12 cellular contexts compared by ENCODE assay signal in the genomic region with DNA sequence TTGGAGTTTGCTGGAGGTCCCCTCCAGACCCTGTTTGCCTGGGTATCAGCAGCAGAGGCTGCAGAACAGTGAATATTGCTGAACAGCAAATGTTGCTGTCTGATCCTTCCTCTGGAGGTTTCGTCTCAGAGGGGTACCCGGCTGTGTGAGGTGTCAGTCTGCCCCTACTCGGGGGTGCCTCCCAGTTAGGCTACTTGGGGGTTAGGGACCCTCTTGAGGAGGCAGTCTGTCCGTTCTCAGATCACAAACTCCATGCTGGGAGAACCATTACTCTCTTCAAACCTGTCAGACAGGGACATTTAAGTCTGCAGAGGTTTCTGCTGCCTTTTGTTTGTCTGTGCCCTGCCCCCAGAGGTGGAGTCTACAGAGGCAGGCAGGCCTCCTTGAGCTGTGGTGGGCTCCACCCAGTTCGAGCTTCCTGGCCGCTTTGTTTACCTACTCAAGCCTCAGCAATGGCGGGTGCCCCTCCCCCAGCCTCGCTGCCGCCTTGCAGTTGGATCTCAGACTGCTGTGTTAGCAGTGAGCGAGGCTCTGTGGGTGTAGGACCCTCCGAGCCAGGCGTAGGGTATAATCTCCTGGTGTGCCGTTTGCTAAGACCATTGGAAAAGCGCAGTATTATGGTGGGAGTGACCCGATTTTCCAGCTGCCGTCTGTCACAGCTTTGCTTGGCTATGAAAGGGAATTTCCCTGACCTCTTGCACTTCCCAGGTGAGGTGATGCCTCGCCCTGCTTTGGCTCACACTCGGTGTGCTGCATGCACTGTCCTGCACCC. TPM values are rescaled to one million over a fixed set of nuclear protein-coding genes. Genes with fewer than 3 reads are reported as not detected.
A peak's percentile ranks its signal among the peaks of the same experiment; 100 is the strongest.
DNase-seq lines count a peak whose midpoint lies in the region; ATAC-seq, FAIRE-seq and TF ChIP-seq lines count a peak whose summit lies in the region.
"Not testable (repeated sequence)": the region's sequence is repeated elsewhere in the genome, so short reads cannot be mapped to it uniquely, and the experiment has no call there.
"Had no signal": no experiment of that assay in that cellular context is flagged by ENCODE, and none has a peak within 500 bp of the region (broad histone marks: within the 10 kb centered on the region; RNA-seq: fewer than 3 reads in every experiment).

No MANE protein-coding gene starts in this region.

- under 1% methylated on average over 13 of the region's 18 CpGs for WGBS in K562 (ENCODE audit: insufficient coverage, low coverage, missing lambda C conversion rate)
- 55 to 63% methylated on average over 16 to 18 of the region's 18 CpGs for WGBS in heart right ventricle, 2 donors

- not testable (repeated sequence) for H3K4me1 ChIP-seq in DND-41 (ENCODE audit: insufficient read depth, low read length); HUES6 (ENCODE audit: control insufficient read depth, insufficient read depth, low read length); NT2/D1 (ENCODE audit: insufficient read depth, insufficient read length); K562 (replicated peaks in 1 of 2; ENCODE audit: control insufficient read depth in 2 of 2, insufficient read depth in 2 of 2, low read length in 2 of 2); iPS-18a (ENCODE audit: control insufficient read depth, low read depth, low read length)
- H3K4me1 ChIP-seq in heart right ventricle (peaks cover 0 to 12% (median 0%) of the 10 kb centered on the region in 9 donors), neural progenitor cell (peaks cover 14% of the 10 kb centered on the region)

- H3K9me3 Mint-ChIP-seq in neural progenitor cell, result peaks cover 15% of the 10 kb centered on the region

- not testable (repeated sequence) for H3K27me3 Mint-ChIP-seq in neural progenitor cell (ENCODE audit: insufficient read depth, low read depth)

- not testable (repeated sequence) for BruUV-seq in K562 (replicated peaks; lab: Mats Ljungman, UMichigan)

- CTCF ChIA-PET in K562 (lab: Yijun Ruan, JAX; ENCODE audit: low intra/inter-chr PET ratio), result not testable (repeated sequence)

- not testable (repeated sequence) for H3K36me3 Mint-ChIP-seq in neural progenitor cell

- H3K9me1 ChIP-seq in K562 (ENCODE audit: control insufficient read depth, insufficient read depth, low read length), result not testable (repeated sequence)

- TF ChIP-seq RAD21 in K562 (CRISPR knock-in tag; conservative IDR thresholded peaks at IDR 0.05 in 1 of 2, IDR thresholded peaks at IDR 0.05 in 1 of 2), result not testable (repeated sequence)

- H3K27ac ChIP-seq in DND-41 (ENCODE audit: low read length); HUES6 (ENCODE audit: low read depth, low read length); K562 (ENCODE audit: extremely low read depth, low read depth, low read length); iPS-18a (ENCODE audit: low read length); neural progenitor cell: not testable (repeated sequence)
- peak overlapping the region in 7 of 10 donors; percentile 16 to 76 (median 49) for H3K27ac ChIP-seq in heart right ventricle

- not testable (repeated sequence) for H2AFZ ChIP-seq in DND-41 (ENCODE audit: low read depth, low read length)
- peak overlapping the region; percentile 65; the same call in 1 of the 2 replicates for H2AFZ ChIP-seq in K562 (ENCODE audit: low read depth, low read length)
- peak overlapping the region; percentile 85 for H2AFZ ChIP-seq in neural progenitor cell (replicated peaks)

- not testable (repeated sequence) for H3K36me3 ChIP-seq in DND-41 (ENCODE audit: insufficient read depth, low read length); HUES6 (ENCODE audit: control insufficient read depth, insufficient read depth, low read length); NT2/D1 (ENCODE audit: insufficient read depth, insufficient read length, low read length); K562 (ENCODE audit: control insufficient read depth, insufficient read depth, low read length); heart right ventricle; iPS-18a (ENCODE audit: control insufficient read depth, low read depth, low read length); neural progenitor cell

- peak; percentile 14 for DNase-seq in DND-41
- DNase-seq in NT2/D1 (ENCODE audit: low read depth, low spot score); K562 (ENCODE audit: extremely low read depth in 1 of 4, low spot score in 3 of 4); heart right ventricle: not testable (repeated sequence)
- DNase-seq in neural progenitor cell (ENCODE audit: low spot score), result peak; percentile 24

- H3F3A ChIP-seq in neural progenitor cell (ENCODE audit: low read depth), result not testable (repeated sequence)

- not testable (repeated sequence) for H3K9me3 ChIP-seq in DND-41 (ENCODE audit: insufficient read depth, low read length, severe bottlenecking); HUES6 (ENCODE audit: control insufficient read depth, insufficient read depth, low read depth, low read length); NT2/D1 (ENCODE audit: insufficient read depth, low read length); K562 (replicated peaks; ENCODE audit: control insufficient read depth, insufficient read depth, low read depth, low read length); heart right ventricle; iPS-18a (ENCODE audit: control insufficient read depth, low read depth, low read length); neural progenitor cell (ENCODE audit: low read depth)

- not testable (repeated sequence) for TF ChIP-seq POLR2A in K562 (conservative IDR thresholded peaks at IDR 0.05)

- ATAC-seq in DND-41 (ENCODE audit: insufficient read depth, low read depth); K562; heart right ventricle: not testable (repeated sequence)

- not testable (repeated sequence) for FAIRE-seq in K562 (lab: Jason Lieb, UNC)

- in situ Hi-C loops in K562 (cut with MboI), result not testable (repeated sequence)

- peak overlapping the region; percentile 87 for H3K27ac Mint-ChIP-seq in neural progenitor cell

- POLR2A ChIA-PET in K562 (lab: Yijun Ruan, JAX), result not testable (repeated sequence)

- H3K4me3 ChIP-seq in DND-41 (ENCODE audit: low read depth in 1 of 2, low read length in 2 of 2); K562: not testable (repeated sequence)
- H3K4me3 ChIP-seq in HUES6 (ENCODE audit: low read depth, low read length), result peak overlapping the region; percentile 60
- peak overlapping the region; percentile 24 for H3K4me3 ChIP-seq in NT2/D1 (ENCODE audit: insufficient read length, low read depth)
- peak overlapping the region in 4 of 10 donors; percentile 14 to 28 (median 21) for H3K4me3 ChIP-seq in heart right ventricle
- H3K4me3 ChIP-seq in iPS-18a (ENCODE audit: low read length), result peak overlapping the region; percentile 49
- peak overlapping the region; percentile 25 for H3K4me3 ChIP-seq in neural progenitor cell

- H3K27me3 ChIP-seq in DND-41 (ENCODE audit: insufficient read depth, low read length, poor library complexity); HUES6 (ENCODE audit: control insufficient read depth, insufficient read depth, low read length); NT2/D1 (ENCODE audit: insufficient read depth, insufficient read length); K562 (ENCODE audit: control insufficient read depth in 2 of 2, insufficient read depth in 2 of 2, low read length in 2 of 2); heart right ventricle; neural progenitor cell: not testable (repeated sequence)
- peaks cover 30% of the 10 kb centered on the region for H3K27me3 ChIP-seq in iPS-18a (ENCODE audit: control insufficient read depth, insufficient read depth, low read length)

- not testable (repeated sequence) for TF ChIP-seq CTCF in DND-41 (IDR thresholded peaks at IDR 0.05; ENCODE audit: borderline replicate concordance, extremely low read depth, low read length, poor library complexity, severe bottlenecking); K562 (IDR thresholded peaks at IDR 0.05 in 2 of 3, conservative IDR thresholded peaks at IDR 0.05 in 1 of 3; ENCODE audit: insufficient read depth in 2 of 3, low read depth in 1 of 3, low read length in 3 of 3); heart right ventricle (IDR thresholded peaks at IDR 0.05); neural progenitor cell (IDR thresholded peaks at IDR 0.05)

- H4K20me1 ChIP-seq in DND-41 (ENCODE audit: insufficient read depth, low read length); K562 (replicated peaks; ENCODE audit: control insufficient read depth, insufficient read depth, low read length); neural progenitor cell (ENCODE audit: low read depth): not testable (repeated sequence)

- not testable (repeated sequence) for H3K4me2 ChIP-seq in DND-41 (ENCODE audit: insufficient read depth, low read length); K562 (ENCODE audit: insufficient read depth, low read length)
- peak overlapping the region; percentile 68 for H3K4me2 ChIP-seq in neural progenitor cell

- TF ChIP-seq EP300 in K562 (IDR thresholded peaks at IDR 0.05; ENCODE audit: low read length), result not testable (repeated sequence)

- peaks cover 12% of the 10 kb centered on the region for H3K4me1 Mint-ChIP-seq in neural progenitor cell

- intact Hi-C loops in K562 (cut with micrococcal nuclease); heart right ventricle (cut with DNase I): not testable (repeated sequence)

- not testable (repeated sequence) for H3K9ac ChIP-seq in DND-41 (ENCODE audit: low read depth, low read length); NT2/D1 (ENCODE audit: insufficient read length, low read depth); K562 (ENCODE audit: insufficient read depth in 1 of 2, low read depth in 2 of 2, low read length in 2 of 2); neural progenitor cell
- peak overlapping the region; percentile 46 for H3K9ac ChIP-seq in HUES6 (ENCODE audit: low read length)
- peak overlapping the region; percentile 13 for H3K9ac ChIP-seq in iPS-18a (ENCODE audit: low read length)

- H3K79me2 ChIP-seq in DND-41 (ENCODE audit: insufficient read depth, low read length); K562 (ENCODE audit: control insufficient read depth, insufficient read depth, low read length); neural progenitor cell (ENCODE audit: low read depth): not testable (repeated sequence)

- peak overlapping the region; percentile 55 for H3K4me3 Mint-ChIP-seq in neural progenitor cell

RNA-seq across cellular contexts. Expression of a gene that starts 25.1 kb away (rescaled TPM):
- not detected in 2 replicates for total RNA-seq in K562 (2011; cell fraction: chromatin; rRNA removed; ENCODE audit: low replicate concordance)
- total RNA-seq in K562 (2011; cell fraction: nucleolus; rRNA removed), result not detected in 2 replicates
- total RNA-seq in K562 (2011; cell fraction: nucleoplasm; rRNA removed), result not detected in 2 replicates
- total RNA-seq in K562 (2014; rRNA removed) (not detected in 2 replicates), K562 (2014; rRNA removed; fragmentation: Illumina TruSeq; extraction: Trizol) (not detected in 2 replicates), K562 (2015; rRNA removed; fragmentation: Illumina TruSeq; extraction: Trizol) (not detected in 2 replicates), K562 (2021) (not detected in 2 replicates), heart right ventricle (10 to 100 TPM in 2 of 10 donors, 1 to 10 TPM in 7, under 1 TPM in 1; 0.85 to 16.1 (median 5.1) TPM), neural progenitor cell (ENCODE audit: low replicate concordance) (not detected in 2 replicates)
- polyA plus RNA-seq in K562 (2011; rRNA removed) (not detected in 2 replicates), K562 (2014; fragmentation: Illumina TruSeq; extraction: Trizol) (not detected in 2 replicates), K562 (2014; fragmentation: Nextera tagmentation; extraction: Ambion mirVana) (not detected), K562 (2014; rRNA removed) (not detected in 2 replicates), heart right ventricle (10 to 100 TPM in 1 of 2 donors, 1 to 10 TPM in 1; 8.0 to 22.1 TPM)
- not detected in 2 replicates for polyA plus RNA-seq in K562 (2011; cell fraction: cytosol; rRNA removed)
- polyA plus RNA-seq in K562 (2011; cell fraction: nucleus; rRNA removed), result not detected in 2 replicates
- not detected in 2 replicates for polyA plus RNA-seq in K562 (2012)
- not detected in 2 replicates for polyA minus RNA-seq in K562 (2011; rRNA and poly(A)+ RNA removed)
- not detected in 2 replicates for polyA minus RNA-seq in K562 (2011; cell fraction: cytosol; rRNA and poly(A)+ RNA removed)
- not detected in 2 replicates for polyA minus RNA-seq in K562 (2011; cell fraction: nucleus; rRNA and poly(A)+ RNA removed)
- total RNA-seq: Calu3; CD8-positive, alpha-beta T cell; GM23248; HepG2 had no signal
- polyA plus RNA-seq: BJ, GM23248, HepG2 had no signal
